Comparison of ENCODE assay signal across 10 cellular contexts in the genomic region with DNA sequence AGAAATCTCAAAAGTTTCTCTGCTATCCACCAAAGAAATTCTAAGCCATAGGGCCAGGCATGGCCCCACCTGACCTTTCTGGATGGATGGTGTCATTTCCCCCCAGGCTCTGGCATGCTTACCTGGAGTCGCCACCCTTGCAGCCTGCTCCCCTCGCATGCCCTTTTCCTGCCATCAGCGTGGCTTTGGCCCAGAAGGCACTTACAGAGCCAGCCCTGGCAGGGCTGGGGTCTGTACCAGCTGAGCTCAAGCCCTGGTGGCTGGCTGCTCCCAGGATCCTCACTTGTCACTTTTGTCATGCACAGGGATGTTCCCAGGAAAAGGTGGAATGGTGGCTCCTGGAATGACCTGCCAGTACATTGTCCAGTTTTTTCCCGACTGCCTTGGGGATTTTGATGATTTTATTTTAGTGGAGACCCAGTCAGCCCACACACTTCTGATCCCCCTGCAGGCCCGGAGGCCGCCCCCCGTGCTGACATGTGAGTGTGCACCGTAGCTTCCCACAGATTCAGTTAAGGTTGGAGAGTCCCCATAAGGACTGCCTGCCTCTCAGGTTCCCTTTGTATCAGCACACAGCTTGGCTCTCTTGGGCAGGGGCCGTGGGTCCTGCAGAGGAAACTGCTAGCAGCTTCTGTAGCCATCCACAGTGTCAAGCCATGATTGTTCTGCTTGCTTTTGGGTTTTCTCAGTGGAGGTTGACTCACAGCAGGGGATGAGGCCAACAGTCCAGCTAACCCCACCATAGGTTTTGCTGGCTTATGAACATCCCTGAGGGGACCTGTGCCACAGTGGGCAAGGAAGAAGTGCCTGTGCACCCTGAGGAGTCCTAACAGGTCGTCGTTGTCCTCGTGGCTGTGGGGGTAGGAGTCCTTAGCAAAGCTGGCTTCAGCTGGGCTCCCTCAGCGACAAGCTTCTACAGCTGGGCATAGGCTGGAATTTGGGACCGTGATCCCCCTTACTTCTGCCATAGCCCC. TPM values are rescaled to one million over a fixed set of nuclear protein-coding genes. Genes with fewer than 3 reads are reported as not detected.
DNase-seq lines count a peak whose midpoint lies in the region; ATAC-seq and TF ChIP-seq lines count a peak whose summit lies in the region.
"Had no signal": no experiment of that assay in that cellular context is flagged by ENCODE, and none has a peak within 500 bp of the region (broad histone marks: within the 10 kb centered on the region; RNA-seq: fewer than 3 reads in every experiment).

No MANE protein-coding gene starts in this region.

- H3K4me1 Mint-ChIP-seq in activated naive CD4-positive, alpha-beta T cell treated with anti-CD3 and anti-CD28 coated beads for 36 hours (ENCODE audit: low read depth), result no peaks in the 10 kb centered on the region
- no peaks in the 10 kb centered on the region for H3K4me1 Mint-ChIP-seq in activated B cell treated with CpG ODN at 0.5 μM for 24 hours
- H3K4me1 Mint-ChIP-seq in type B pancreatic cell (ENCODE audit: unreplicated experiment), result no peaks in the 10 kb centered on the region

- H3K9me3 Mint-ChIP-seq in activated naive CD4-positive, alpha-beta T cell treated with anti-CD3 and anti-CD28 coated beads for 36 hours, result peaks cover 7% of the 10 kb centered on the region
- peaks cover 8% of the 10 kb centered on the region for H3K9me3 Mint-ChIP-seq in activated B cell treated with CpG ODN at 0.5 μM for 24 hours
- peaks cover 8% of the 10 kb centered on the region for H3K9me3 Mint-ChIP-seq in type B pancreatic cell

- intact Hi-C loops in activated naive CD4-positive, alpha-beta T cell treated with anti-CD3 and anti-CD28 coated beads for 36 hours (cut with micrococcal nuclease), result no loop called here
- intact Hi-C loops in activated B cell treated with CpG ODN at 0.5 μM for 24 hours (cut with micrococcal nuclease), result no loop called here

- no peak for DNase-seq in activated naive CD4-positive, alpha-beta T cell treated with anti-CD3 and anti-CD28 coated beads for 36 hours
- no peak for DNase-seq in activated naive CD4-positive, alpha-beta T cell treated with Interleukin-2 at 50 U/mL for 16 hours
- DNase-seq in activated B cell treated with CpG ODN at 0.5 μM for 24 hours (no peak), left lobe of liver (ENCODE audit: low spot score) (no peak), type B pancreatic cell (ENCODE audit: extremely low spot score, unreplicated experiment) (no peak)
- DNase-seq: GOT3, spleen had no signal

- no peak overlapping the region for H3K4me3 Mint-ChIP-seq in activated naive CD4-positive, alpha-beta T cell treated with anti-CD3 and anti-CD28 coated beads for 36 hours
- H3K4me3 Mint-ChIP-seq in activated B cell treated with CpG ODN at 0.5 μM for 24 hours (no peak overlapping the region), type B pancreatic cell (peak overlapping the region; percentile 63)

- no peaks in the 10 kb centered on the region for H3K27me3 Mint-ChIP-seq in activated naive CD4-positive, alpha-beta T cell treated with anti-CD3 and anti-CD28 coated beads for 36 hours (ENCODE audit: low read depth)
- H3K27me3 Mint-ChIP-seq in activated B cell treated with CpG ODN at 0.5 μM for 24 hours, result no peaks in the 10 kb centered on the region
- peaks cover 24% of the 10 kb centered on the region for H3K27me3 Mint-ChIP-seq in type B pancreatic cell

- H3K27ac Mint-ChIP-seq in activated naive CD4-positive, alpha-beta T cell treated with anti-CD3 and anti-CD28 coated beads for 36 hours, result peak overlapping the region; percentile 37
- peak overlapping the region; percentile 55 for H3K27ac Mint-ChIP-seq in activated B cell treated with CpG ODN at 0.5 μM for 24 hours
- H3K27ac Mint-ChIP-seq in type B pancreatic cell, result peak overlapping the region; percentile 89

- CTCF ChIA-PET in activated naive CD4-positive, alpha-beta T cell treated with anti-CD3 and anti-CD28 coated beads for 36 hours (lab: Charles Lee), result interaction anchor here (1.1 kb wide), 1 partner anchor 212 kb away, joined by 3 read pairs; no protein-coding TSS in a partner anchor
- CTCF ChIA-PET in activated B cell treated with CpG ODN at 0.5 μM for 24 hours (lab: Charles Lee), result no interaction called here

- POLR2A ChIA-PET in activated B cell treated with CpG ODN at 0.5 μM for 24 hours (lab: Charles Lee), result interaction anchor here (1.2 kb wide), 1 partner anchor 52 kb away, joined by 3 read pairs; a partner anchor contains a TSS

- H3K36me3 Mint-ChIP-seq in activated naive CD4-positive, alpha-beta T cell treated with anti-CD3 and anti-CD28 coated beads for 36 hours (ENCODE audit: low read depth), result peaks cover 4% of the 10 kb centered on the region
- H3K36me3 Mint-ChIP-seq in activated B cell treated with CpG ODN at 0.5 μM for 24 hours (ENCODE audit: low read depth), result no peaks in the 10 kb centered on the region
- peaks cover 9% of the 10 kb centered on the region for H3K36me3 Mint-ChIP-seq in type B pancreatic cell

- ATAC-seq in activated B cell treated with CpG ODN at 0.5 μM for 24 hours (ENCODE audit: low read depth) (no peak), left lobe of liver (peak; percentile 29), GM21423 (IDR thresholded peaks at IDR 0.05; ENCODE audit: unreplicated experiment) (no peak), HG03175 (IDR thresholded peaks at IDR 0.05; ENCODE audit: unreplicated experiment) (no peak), GM19463 (IDR thresholded peaks at IDR 0.05; ENCODE audit: unreplicated experiment) (no peak)

- TF ChIP-seq CTCF in activated B cell treated with CpG ODN at 0.5 μM for 24 hours (IDR thresholded peaks at IDR 0.05) (no peak), type B pancreatic cell (conservative IDR thresholded peaks at IDR 0.05) (no peak)

RNA-seq across cellular contexts. Expression of a gene that starts 46.2 kb away (rescaled TPM):
- total RNA-seq in activated naive CD4-positive, alpha-beta T cell treated with anti-CD3 and anti-CD28 coated beads for 36 hours, result under 1 TPM; 0.17 to 0.19 TPM
- total RNA-seq in activated B cell treated with CpG ODN at 0.5 μM for 24 hours, result 0.10 and 0.11 TPM in 2 replicates
- 0.05 TPM for total RNA-seq in left lobe of liver
- 0.76 and 3.2 TPM in 2 replicates for total RNA-seq in type B pancreatic cell (ENCODE audit: low replicate concordance)

RNA-seq across cellular contexts. Expression of a gene that starts 51.7 kb away (rescaled TPM):
- 10 to 100 TPM; 57.5 to 58.7 TPM for total RNA-seq in activated naive CD4-positive, alpha-beta T cell treated with anti-CD3 and anti-CD28 coated beads for 36 hours
- 78.1 and 79.6 TPM in 2 replicates for total RNA-seq in activated B cell treated with CpG ODN at 0.5 μM for 24 hours
- total RNA-seq in left lobe of liver, result 479 TPM
- 81.2 and 118 TPM in 2 replicates for total RNA-seq in type B pancreatic cell (ENCODE audit: low replicate concordance)

RNA-seq across cellular contexts. Expression of a gene that starts 53.2 kb away (rescaled TPM):
- total RNA-seq in activated naive CD4-positive, alpha-beta T cell treated with anti-CD3 and anti-CD28 coated beads for 36 hours, result 10 to 100 TPM; 16.6 to 19.3 TPM
- total RNA-seq in activated B cell treated with CpG ODN at 0.5 μM for 24 hours, result 60.1 and 62.7 TPM in 2 replicates
- 37.5 TPM for total RNA-seq in left lobe of liver
- total RNA-seq in type B pancreatic cell (ENCODE audit: low replicate concordance), result 31.1 and 55.6 TPM in 2 replicates

RNA-seq across cellular contexts. Expression of a gene that starts 55.8 kb away (rescaled TPM):
- total RNA-seq in activated naive CD4-positive, alpha-beta T cell treated with anti-CD3 and anti-CD28 coated beads for 36 hours, result 10 to 100 TPM; 10.6 to 10.8 TPM
- 2.4 and 6.5 TPM in 2 replicates for total RNA-seq in activated B cell treated with CpG ODN at 0.5 μM for 24 hours
- 11.3 TPM for total RNA-seq in left lobe of liver
- 28.7 and 31.6 TPM in 2 replicates for total RNA-seq in type B pancreatic cell (ENCODE audit: low replicate concordance)

Comparison
In these comparisons a context has a peak if more than half of its experiments do, and no peak if none do; other contexts are left out.
1. H3K27ac Mint-ChIP-seq: peak in every context shown above with its lines; median percentile 89 in type B pancreatic cell; 55 in activated B cell treated with CpG ODN at 0.5 μM for 24 hours; 37 in activated naive CD4-positive, alpha-beta T cell treated with anti-CD3 and anti-CD28 coated beads for 36 hours.